Comparison of ENCODE assay signal across 10 cellular contexts in the genomic region with DNA sequence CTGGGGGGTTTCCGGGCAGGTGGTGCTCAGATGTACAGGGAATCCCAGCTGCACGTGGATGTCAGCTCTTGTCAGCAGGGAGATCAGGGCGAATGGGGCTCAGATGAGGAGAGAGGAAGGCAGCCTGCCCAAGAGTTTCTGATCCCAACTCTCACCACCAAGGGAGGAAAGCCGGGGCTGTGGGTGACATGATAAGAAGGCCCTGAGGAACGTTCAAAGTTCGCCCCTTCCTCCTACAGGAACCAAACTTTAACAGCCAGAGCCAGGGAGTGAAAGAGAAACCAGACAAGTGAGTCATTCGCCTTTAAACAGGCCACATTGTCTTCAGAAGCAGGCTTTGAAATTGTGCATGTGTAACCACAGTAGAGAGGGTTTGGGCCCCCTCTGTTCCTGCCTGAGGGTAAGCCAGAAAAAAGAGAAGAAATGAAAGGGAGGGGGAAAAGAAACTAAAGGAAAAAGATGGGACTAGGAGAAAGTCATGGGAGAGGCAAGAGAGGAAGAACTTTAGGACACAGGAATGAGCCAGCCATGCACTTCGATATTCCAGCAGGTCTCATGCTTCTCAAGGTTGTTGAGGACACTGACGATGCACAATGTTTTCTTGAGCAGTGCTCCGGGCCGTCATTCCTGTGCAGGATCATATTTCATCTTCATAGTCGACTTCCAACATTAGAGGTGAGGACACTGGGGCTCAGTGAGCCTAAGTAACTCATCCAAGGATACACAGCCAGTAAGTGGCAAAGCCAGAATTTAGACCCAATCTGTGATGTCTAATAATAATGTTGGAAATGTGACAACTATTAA.
DNase-seq lines count a peak whose midpoint lies in the region; ATAC-seq lines count a peak whose summit lies in the region.
"Had no signal": no experiment of that assay in that cellular context is flagged by ENCODE, and none has a peak within 500 bp of the region (broad histone marks: within the 10 kb centered on the region; RNA-seq: fewer than 3 reads in every experiment).

No MANE protein-coding gene starts in this region.

- DNase-seq in MV-4-11 (lab: John Stamatoyannopoulos, UW), result peak; percentile 88
- peak; percentile 33 for DNase-seq in fibroblast of gingiva (ENCODE audit: low read depth)
- no peak for DNase-seq in HUDEP-2 (lab: John Stamatoyannopoulos, UW; ENCODE audit: unreplicated experiment in 76 of 76)
- no peak for DNase-seq in NCI-H345 treated with DMSO at 0.1 percent for 48 hours (lab: John Stamatoyannopoulos, UW; ENCODE audit: unreplicated experiment)
- no peak for DNase-seq in stimulated activated naive CD4-positive, alpha-beta T cell (lab: John Stamatoyannopoulos, UW)
- no peak for DNase-seq in effector memory CD4-positive, alpha-beta T cell
- DNase-seq: activated B cell treated with CpG ODN at 0.5 μM for 24 hours, naive B cell had no signal

- no peak overlapping the region for H3K27ac ChIP-seq in effector memory CD4-positive, alpha-beta T cell (ENCODE audit: insufficient read depth, low read length, poor library complexity, severe bottlenecking)

- H3K27me3 ChIP-seq in effector memory CD4-positive, alpha-beta T cell (replicated peaks; ENCODE audit: control insufficient read depth, insufficient read depth, low read length, poor library complexity, severe bottlenecking), result no peaks in the 10 kb centered on the region

- H3K4me3 ChIP-seq in effector memory CD4-positive, alpha-beta T cell (ENCODE audit: insufficient read depth, low read depth, low read length, poor library complexity, severe bottlenecking), result no peak overlapping the region

- no peaks in the 10 kb centered on the region for H3K4me1 ChIP-seq in effector memory CD4-positive, alpha-beta T cell (ENCODE audit: control insufficient read depth, insufficient read depth, low read length, poor library complexity, severe bottlenecking)

- ATAC-seq in GM18517 (IDR thresholded peaks at IDR 0.05; ENCODE audit: unreplicated experiment) (peak; percentile 96), HG02571 (IDR thresholded peaks at IDR 0.05; ENCODE audit: unreplicated experiment) (peak; percentile 86)

- no peaks in the 10 kb centered on the region for H3K36me3 ChIP-seq in effector memory CD4-positive, alpha-beta T cell (ENCODE audit: control insufficient read depth, insufficient read depth, low read length)

- H3K9me3 ChIP-seq in effector memory CD4-positive, alpha-beta T cell (ENCODE audit: control insufficient read depth, low read length), result no peaks in the 10 kb centered on the region

Comparison
In these comparisons a context has a peak if more than half of its experiments do, and no peak if none do; other contexts are left out.
1. DNase-seq: peak in MV-4-11 (single experiment) and fibroblast of gingiva (single experiment); none in HUDEP-2 (0 of 76), NCI-H345 treated with DMSO at 0.1 percent for 48 hours (single experiment), stimulated activated naive CD4-positive, alpha-beta T cell (0 of 6) and effector memory CD4-positive, alpha-beta T cell (0 of 3).